1 cellular context compared by ENCODE assay signal in the genomic region with DNA sequence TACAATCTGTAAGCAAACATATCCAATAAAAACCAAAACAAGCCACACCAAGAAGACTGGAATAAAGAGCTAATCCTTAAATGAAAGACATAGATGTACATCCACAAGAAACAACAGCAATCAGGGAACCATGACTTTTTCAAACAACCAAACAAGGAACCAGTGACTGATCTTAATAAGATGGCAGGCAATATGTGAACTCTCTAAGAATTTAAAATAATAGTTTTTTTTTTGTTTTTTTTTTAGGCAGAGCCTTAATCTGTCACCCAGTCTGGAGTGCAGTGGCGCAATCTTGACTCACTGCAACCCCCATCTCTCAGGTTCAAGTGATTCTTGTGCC.
TF ChIP-seq lines count a peak whose summit lies in the region.

No MANE protein-coding gene starts in this region.

TF ChIP-seq in GM12878, 131 proteins besides CTCF, POLR2A, EP300 and RAD21:
- TF ChIP-seq, protein P1, sequence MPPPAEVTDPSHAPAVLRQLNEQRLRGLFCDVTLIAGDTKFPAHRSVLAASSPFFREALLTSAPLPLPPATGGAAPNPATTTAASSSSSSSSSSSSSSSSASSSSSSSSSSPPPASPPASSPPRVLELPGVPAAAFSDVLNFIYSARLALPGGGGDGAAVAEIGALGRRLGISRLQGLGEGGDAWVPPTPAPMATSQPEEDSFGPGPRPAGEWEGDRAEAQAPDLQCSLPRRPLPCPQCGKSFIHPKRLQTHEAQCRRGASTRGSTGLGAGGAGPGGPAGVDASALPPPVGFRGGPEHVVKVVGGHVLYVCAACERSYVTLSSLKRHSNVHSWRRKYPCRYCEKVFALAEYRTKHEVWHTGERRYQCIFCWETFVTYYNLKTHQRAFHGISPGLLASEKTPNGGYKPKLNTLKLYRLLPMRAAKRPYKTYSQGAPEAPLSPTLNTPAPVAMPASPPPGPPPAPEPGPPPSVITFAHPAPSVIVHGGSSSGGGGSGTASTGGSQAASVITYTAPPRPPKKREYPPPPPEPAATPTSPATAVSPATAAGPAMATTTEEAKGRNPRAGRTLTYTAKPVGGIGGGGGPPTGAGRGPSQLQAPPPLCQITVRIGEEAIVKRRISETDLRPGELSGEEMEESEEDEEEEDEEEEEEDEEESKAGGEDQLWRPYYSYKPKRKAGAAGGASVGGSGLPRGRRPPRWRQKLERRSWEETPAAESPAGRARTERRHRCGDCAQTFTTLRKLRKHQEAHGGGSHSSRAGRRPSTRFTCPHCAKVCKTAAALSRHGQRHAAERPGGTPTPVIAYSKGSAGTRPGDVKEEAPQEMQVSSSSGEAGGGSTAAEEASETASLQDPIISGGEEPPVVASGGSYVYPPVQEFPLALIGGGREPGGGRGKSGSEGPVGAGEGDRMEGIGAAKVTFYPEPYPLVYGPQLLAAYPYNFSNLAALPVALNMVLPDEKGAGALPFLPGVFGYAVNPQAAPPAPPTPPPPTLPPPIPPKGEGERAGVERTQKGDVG (CRISPR knock-in tag; IDR thresholded peaks at IDR 0.05), result 0 out of 2 replicates have a peak, but pooled peaks have one; percentile 10
- TF ChIP-seq NR2F1 (conservative IDR thresholded peaks at IDR 0.05) (no peak), STAT1 (conservative IDR thresholded peaks at IDR 0.05) (no peak)
